16 cellular contexts compared by ENCODE assay signal in genomic region chr14:105601360-105602242, GRCh38.
"Had no signal": no experiment of that assay in that cellular context is flagged by ENCODE, and none has a peak within 500 bp of the region (broad histone marks: within the 10 kb centered on the region; RNA-seq: fewer than 3 reads in every experiment).

No MANE protein-coding gene starts in this region.

- H3K27me3 ChIP-seq: adrenal gland, body of pancreas, neutrophil, right atrium auricular region, suprapubic skin, upper lobe of left lung had no signal

- H3K36me3 ChIP-seq: adrenal gland, neutrophil, right atrium auricular region, suprapubic skin, upper lobe of left lung had no signal

- H3K27ac ChIP-seq: adrenal gland, body of pancreas, neutrophil, right atrium auricular region, suprapubic skin, upper lobe of left lung had no signal

- H3K9me3 ChIP-seq: adrenal gland, body of pancreas, neutrophil, right atrium auricular region, suprapubic skin, upper lobe of left lung had no signal

- DNase-seq: activated CD4-positive, alpha-beta T cell treated with anti-CD3 and anti-CD28 coated beads, Interleukin-2, amount 50 U/mL, for 48 hours; activated naive CD4-positive, alpha-beta T cell treated with anti-CD3 and anti-CD28 coated beads, Interleukin-2, amount 50 U/mL, for 16 hours; adrenal gland; body of pancreas; central memory CD4-positive, alpha-beta T cell; effector memory CD8-positive, alpha-beta T cell; hypothalamus; naive thymus-derived CD4-positive, alpha-beta T cell; small intestine; stimulated activated naive CD4-positive, alpha-beta T cell; T-helper 2 cell had no signal

- H3K4me1 Mint-ChIP-seq: naive thymus-derived CD4-positive, alpha-beta T cell had no signal

- H3K4me3 ChIP-seq: adrenal gland, body of pancreas, lung, right atrium auricular region, suprapubic skin, upper lobe of left lung had no signal

- H3K4me3 Mint-ChIP-seq: effector memory CD8-positive, alpha-beta T cell; naive thymus-derived CD4-positive, alpha-beta T cell had no signal

- H3K9me3 Mint-ChIP-seq: effector memory CD8-positive, alpha-beta T cell; naive thymus-derived CD4-positive, alpha-beta T cell had no signal

- H3K27ac Mint-ChIP-seq: effector memory CD8-positive, alpha-beta T cell; naive thymus-derived CD4-positive, alpha-beta T cell had no signal

- ATAC-seq: body of pancreas; effector memory CD8-positive, alpha-beta T cell; naive thymus-derived CD4-positive, alpha-beta T cell had no signal

- H3K36me3 Mint-ChIP-seq: naive thymus-derived CD4-positive, alpha-beta T cell had no signal

- H3K4me1 ChIP-seq: adrenal gland, body of pancreas, right atrium auricular region, suprapubic skin, upper lobe of left lung had no signal

- H3K27me3 Mint-ChIP-seq: naive thymus-derived CD4-positive, alpha-beta T cell had no signal
